18 cellular contexts compared by ENCODE assay signal in genomic region chr14:32072701-32073100, GRCh38.
"Had no signal": no experiment of that assay in that cellular context is flagged by ENCODE, and none has a peak within 500 bp of the region (broad histone marks: within the 10 kb centered on the region; RNA-seq: fewer than 3 reads in every experiment).

No MANE protein-coding gene starts in this region.

- FAIRE-seq: endothelial cell of umbilical vein, frontal cortex had no signal

- H3K9me3 Mint-ChIP-seq: endodermal cell, nephron progenitor cell had no signal

- ATAC-seq: heart right ventricle; naive thymus-derived CD4-positive, alpha-beta T cell; psoas muscle; stimulated activated naive CD8-positive, alpha-beta T cell treated with anti-CD3 and anti-CD28 coated beads, Interleukin-15, Interleukin-2, amounts not matched to agents 100 U/mL and 50 U/mL, for 24 hours had no signal

- H3K9ac ChIP-seq: parathyroid adenoma had no signal

- H3K27me3 ChIP-seq: colonic mucosa, heart right ventricle, transverse colon had no signal

- DNase-seq: cerebellar nuclear complex; colonic mucosa; effector CD4-positive, alpha-beta T cell; endodermal cell; erythroblast; heart right ventricle; hypothalamus; kidney glomerular epithelial cell; naive thymus-derived CD4-positive, alpha-beta T cell; nephron progenitor cell; psoas muscle; stimulated activated CD4-positive, alpha-beta T cell treated with anti-CD3 and anti-CD28 coated beads, Interleukin-2, amount 100 ng/mL, for 48 hours; stimulated activated naive CD8-positive, alpha-beta T cell treated with anti-CD3 and anti-CD28 coated beads, Interleukin-15, Interleukin-2, amounts not matched to agents 100 U/mL and 50 U/mL, for 24 hours; transverse colon had no signal

- H3K27ac ChIP-seq: colonic mucosa, parathyroid adenoma, psoas muscle, transverse colon had no signal

- H3K36me3 ChIP-seq: colonic mucosa, heart right ventricle, transverse colon had no signal

- H3K4me3 Mint-ChIP-seq: endodermal cell; naive thymus-derived CD4-positive, alpha-beta T cell; nephron progenitor cell had no signal

- H3K27ac Mint-ChIP-seq: endodermal cell; naive thymus-derived CD4-positive, alpha-beta T cell; nephron progenitor cell had no signal

- H3K4me3 ChIP-seq: colonic mucosa, heart right ventricle, psoas muscle, smooth muscle cell, transverse colon had no signal

- H3K4me1 ChIP-seq: colonic mucosa, parathyroid adenoma had no signal

- H3K9me3 ChIP-seq: colonic mucosa, heart right ventricle, psoas muscle, transverse colon had no signal
